ENCODE assay signal across 1 cellular context in genomic region chr2:165115258-165115657, GRCh38.
TF ChIP-seq lines count a peak whose summit lies in the region.

No MANE protein-coding gene starts in this region.

TF ChIP-seq in HepG2, 621 proteins besides CTCF, POLR2A, EP300 and RAD21 (continued from another document):
- TF ChIP-seq PAXIP1 (CRISPR knock-in tag; conservative IDR thresholded peaks at IDR 0.05): peak; percentile 59
- 0 out of 2 replicates have a peak, but pooled peaks have one; percentile 26 for TF ChIP-seq ZMYM4 (CRISPR knock-in tag; IDR thresholded peaks at IDR 0.05)
- TF ChIP-seq SOX13 (IDR thresholded peaks at IDR 0.05): no peak
- peak in 1 of 2 experiments; percentile 35; a peak in 1 of 4 replicates for TF ChIP-seq SOX13 (CRISPR knock-in tag; conservative IDR thresholded peaks at IDR 0.05 in 1 of 2, IDR thresholded peaks at IDR 0.05 in 1 of 2)
- no peak for TF ChIP-seq ARID3A (IDR thresholded peaks at IDR 0.05; ENCODE audit: low read depth, low read length)
- TF ChIP-seq MXI1 (IDR thresholded peaks at IDR 0.05; ENCODE audit: borderline replicate concordance, low read depth, low read length): no peak
- TF ChIP-seq ERF (CRISPR knock-in tag; IDR thresholded peaks at IDR 0.05): 0 out of 2 replicates have a peak, but pooled peaks have one; percentile 36
- TF ChIP-seq SIX1 (CRISPR knock-in tag; IDR thresholded peaks at IDR 0.05; ENCODE audit: borderline replicate concordance): peak; percentile 56; the same call in 1 of the 2 replicates
- TF ChIP-seq SOX6 (IDR thresholded peaks at IDR 0.05): no peak
- TF ChIP-seq SOX6 (CRISPR knock-in tag; IDR thresholded peaks at IDR 0.05): 0 out of 2 replicates have a peak, but pooled peaks have one; percentile 19
- TF ChIP-seq GABPA (IDR thresholded peaks at IDR 0.05; ENCODE audit: low read depth, low read length): no peak
- peak; percentile 79 for TF ChIP-seq GABPA (CRISPR knock-in tag; IDR thresholded peaks at IDR 0.05; ENCODE audit: low read depth)
- peak; percentile 87 for TF ChIP-seq FOXA3 (CRISPR knock-in tag; IDR thresholded peaks at IDR 0.05)
- no peak for TF ChIP-seq ZHX1 (CRISPR knock-in tag; IDR thresholded peaks at IDR 0.05; ENCODE audit: low read depth)
- TF ChIP-seq ETV5 (CRISPR knock-in tag; IDR thresholded peaks at IDR 0.05; ENCODE audit: borderline replicate concordance): peak; percentile 81; the same call in 1 of the 2 replicates
- TF ChIP-seq ELF3 (CRISPR knock-in tag; IDR thresholded peaks at IDR 0.05): peak; percentile 48; the same call in 1 of the 2 replicates
- TF ChIP-seq ASH2L (IDR thresholded peaks at IDR 0.05; ENCODE audit: insufficient read length, low read depth, low read length): peak; percentile 37
- no peak for TF ChIP-seq CBX2 (IDR thresholded peaks at IDR 0.05; ENCODE audit: low read depth, low read length)
- TF ChIP-seq CBX2 (CRISPR knock-in tag; IDR thresholded peaks at IDR 0.05; ENCODE audit: low read depth): no peak
- peak; percentile 61; the same call in 1 of the 2 replicates for TF ChIP-seq ZNF362 (CRISPR knock-in tag; IDR thresholded peaks at IDR 0.05; ENCODE audit: borderline replicate concordance)
- no peak for TF ChIP-seq ZBTB14 (CRISPR knock-in tag; IDR thresholded peaks at IDR 0.05)
- TF ChIP-seq FOXA1 (IDR thresholded peaks at IDR 0.05): no peak
- peak; percentile 76 for TF ChIP-seq FOXA1 (CRISPR knock-in tag; IDR thresholded peaks at IDR 0.05)
- peak; percentile 69 for TF ChIP-seq ARID5B (CRISPR knock-in tag; IDR thresholded peaks at IDR 0.05)
- TF ChIP-seq RARA (CRISPR knock-in tag; IDR thresholded peaks at IDR 0.05): peak; percentile 39
- no peak for TF ChIP-seq ZBTB38 (CRISPR knock-in tag; IDR thresholded peaks at IDR 0.05)
- TF ChIP-seq AHDC1 (CRISPR knock-in tag; IDR thresholded peaks at IDR 0.05; ENCODE audit: borderline replicate concordance): 0 out of 2 replicates have a peak, but pooled peaks have one; percentile 60
- TF ChIP-seq HOMEZ (CRISPR knock-in tag; IDR thresholded peaks at IDR 0.05; ENCODE audit: low read depth): peak; percentile 87; the same call in 1 of the 2 replicates
- no peak for TF ChIP-seq ZNF552 (CRISPR knock-in tag; IDR thresholded peaks at IDR 0.05; ENCODE audit: borderline replicate concordance)
